ENCODE assay signal across 8 cellular contexts in the genomic region with DNA sequence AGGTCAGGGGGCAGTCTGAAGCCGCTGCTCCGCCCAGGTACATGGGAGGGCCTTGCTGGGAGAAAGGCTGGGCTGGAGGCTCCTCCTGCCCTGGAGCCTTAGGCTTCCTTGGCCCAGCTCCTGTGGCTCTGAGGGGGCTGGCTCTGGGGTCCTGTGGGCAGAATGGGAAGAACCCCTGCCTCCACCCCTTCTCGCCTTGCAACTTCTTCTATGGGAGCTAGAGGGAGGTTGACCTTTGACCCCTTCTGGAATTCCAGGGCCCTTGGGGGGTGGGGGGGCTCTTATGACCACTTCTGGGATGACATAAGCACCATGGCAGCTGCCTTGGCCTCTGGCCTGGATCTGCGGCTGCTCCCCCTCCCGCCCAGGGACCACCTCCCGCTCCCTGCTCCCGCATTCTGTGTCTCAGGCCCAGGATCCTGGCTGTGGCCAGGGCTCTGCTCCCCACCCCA. TPM values are rescaled to one million over a fixed set of nuclear protein-coding genes. Genes with fewer than 3 reads are reported as not detected.
DNase-seq lines count a peak whose midpoint lies in the region; ATAC-seq and TF ChIP-seq lines count a peak whose summit lies in the region.

No MANE protein-coding gene starts in this region.

- H3K4me1 Mint-ChIP-seq in HFFc6 (ENCODE audit: low read depth) (peaks cover 61% of the 10 kb centered on the region), chondrocyte (ENCODE audit: low read depth) (peaks cover 61% of the 10 kb centered on the region)

- H3K4me3 Mint-ChIP-seq in HFFc6 (peak overlapping the region; percentile 9; the same call in 1 of the 2 replicates), chondrocyte (ENCODE audit: unreplicated experiment) (no peak overlapping the region)

- H3K27ac Mint-ChIP-seq in HFFc6, result peak overlapping the region; percentile 97
- peak overlapping the region; percentile 92 for H3K27ac Mint-ChIP-seq in chondrocyte (ENCODE audit: unreplicated experiment)

- peaks cover 2% of the 10 kb centered on the region; the same call in 1 of the 2 replicates for H3K27me3 Mint-ChIP-seq in HFFc6 (ENCODE audit: insufficient read depth)
- no peaks in the 10 kb centered on the region for H3K27me3 Mint-ChIP-seq in chondrocyte (ENCODE audit: low read depth)

- H3K9me3 Mint-ChIP-seq in HFFc6 (no peaks in the 10 kb centered on the region), chondrocyte (ENCODE audit: low read depth) (no peaks in the 10 kb centered on the region)

- peak overlapping the region; percentile 42 for H3K27ac ChIP-seq in layer of hippocampus (ENCODE audit: low read depth, low read length)

- no peak for ATAC-seq in GM21528 (IDR thresholded peaks at IDR 0.05; ENCODE audit: low FRiP score, unreplicated experiment)
- no peak for ATAC-seq in HG03159 (IDR thresholded peaks at IDR 0.05; ENCODE audit: unreplicated experiment)
- ATAC-seq in GM18867 (IDR thresholded peaks at IDR 0.05; ENCODE audit: unreplicated experiment), result no peak

- H3K27me3 ChIP-seq in layer of hippocampus (ENCODE audit: control insufficient read depth, insufficient read depth, low read length), result no peaks in the 10 kb centered on the region

- TF ChIP-seq CTCF in HFFc6 (IDR thresholded peaks at IDR 0.05), result no peak
- no peak for TF ChIP-seq CTCF in chondrocyte (IDR thresholded peaks at IDR 0.05)

- H3K36me3 Mint-ChIP-seq in HFFc6 (ENCODE audit: low read depth), result peaks cover 6% of the 10 kb centered on the region; the same call in 1 of the 2 replicates
- peaks cover 10% of the 10 kb centered on the region for H3K36me3 Mint-ChIP-seq in chondrocyte (ENCODE audit: low read depth)

- peak; percentile 72 for DNase-seq in HFFc6
- no peak for DNase-seq in chondrocyte (ENCODE audit: low spot score)
- DNase-seq in stromal cell of bone marrow (ENCODE audit: low read depth), result peak; percentile 90
- DNase-seq in stimulated activated CD8-positive, alpha-beta memory T cell treated with anti-CD3 and anti-CD28 coated beads, Interleukin-4, amount 100 ng/mL, for 48 hours, result no peak

RNA-seq across cellular contexts. Expression of gene IER5L, which starts 32.2 kb away (rescaled TPM):
- 10 to 100 TPM; 28.5 to 45.1 (median 42.2) TPM for total RNA-seq in HFFc6 (2021; fragmentation: NEBNext Ultra II Directional; extraction: Animal tissue kit (Norgen Biotek cat#: 25700))
- total RNA-seq in chondrocyte, result 37.2 to 56.5 TPM (median 38.6 TPM) in 3 replicates

RNA-seq across cellular contexts. Expression of gene PTPA, which starts 34.7 kb away (rescaled TPM):
- total RNA-seq in HFFc6 (2021; fragmentation: NEBNext Ultra II Directional; extraction: Animal tissue kit (Norgen Biotek cat#: 25700)), result 100 to 1,000 TPM; 153 to 170 (median 162) TPM
- 133 to 143 TPM (median 143 TPM) in 3 replicates for total RNA-seq in chondrocyte

RNA-seq across cellular contexts. Expression of gene CRAT, which starts 35.3 kb away (rescaled TPM):
- total RNA-seq in HFFc6 (2021; fragmentation: NEBNext Ultra II Directional; extraction: Animal tissue kit (Norgen Biotek cat#: 25700)), result 10 to 100 TPM; 35.5 to 50.2 (median 42.6) TPM
- 43.9 to 49.0 TPM (median 45.2 TPM) in 3 replicates for total RNA-seq in chondrocyte

Comparison
In these comparisons a context has a peak if more than half of its experiments do, and no peak if none do; other contexts are left out.
1. DNase-seq: peak in HFFc6 (single experiment) and stromal cell of bone marrow (single experiment); none in chondrocyte (single experiment) and stimulated activated CD8-positive, alpha-beta memory T cell treated with anti-CD3 and anti-CD28 coated beads, Interleukin-4, amount 100 ng/mL, for 48 hours (single experiment).